In genomic region chr9:105127863-105128220, GRCh38 we compare ENCODE assay signal across 8 cellular contexts.
DNase-seq lines count a peak whose midpoint lies in the region; ATAC-seq lines count a peak whose summit lies in the region.

No MANE protein-coding gene starts in this region.

- ATAC-seq in right cardiac atrium (peak; percentile 57 to 68), Right ventricle myocardium inferior (no peak), HG03066 (IDR thresholded peaks at IDR 0.05; ENCODE audit: low read depth, unreplicated experiment) (peak; percentile 97)

- intact Hi-C loops in right cardiac atrium (cut with DNase I) = no loop called here
- intact Hi-C loops in Right ventricle myocardium inferior (cut with DNase I) = no loop called here

- DNase-seq in right cardiac atrium = no peak
- no peak for DNase-seq in Right ventricle myocardium inferior (ENCODE audit: missing footprints)
- DNase-seq in SKM-1 treated with dmso at 0.1 percent for 144 hours (lab: John Stamatoyannopoulos, UW; ENCODE audit: unreplicated experiment) = peak; percentile 45
- DNase-seq in central memory CD4-positive, alpha-beta T cell = peak; percentile 91
- peak; percentile 14 to 19 for DNase-seq in stimulated activated CD8-positive, alpha-beta memory T cell treated with anti-CD3 and anti-CD28 coated beads, Interleukin-7, amount 100 ng/mL, for 1 hour (ENCODE audit: low read depth in 2 of 2)
- DNase-seq in DMS53 (lab: John Stamatoyannopoulos, UW) = no peak
- DNase-seq in NCI-H1105 (lab: John Stamatoyannopoulos, UW) = no peak

- H3K27ac ChIP-seq in right cardiac atrium (ENCODE audit: low read length) = no peak overlapping the region

- H3K9me3 ChIP-seq in right cardiac atrium (ENCODE audit: control insufficient read depth, low read length) = no peaks in the 10 kb centered on the region

- no peaks in the 10 kb centered on the region for H3K4me1 ChIP-seq in right cardiac atrium (ENCODE audit: control insufficient read depth, insufficient read depth, low read length)

- H3K4me3 ChIP-seq in right cardiac atrium (ENCODE audit: low read length) = no peak overlapping the region

- H3K27me3 ChIP-seq in right cardiac atrium (ENCODE audit: control insufficient read depth, insufficient read depth) = no peaks in the 10 kb centered on the region

- WGBS in right cardiac atrium = 65% methylated on average over 3 of the region's 3 CpGs

Comparison
In these comparisons a context has a peak if more than half of its experiments do, and no peak if none do; other contexts are left out.
1. DNase-seq: peak in SKM-1 treated with dmso at 0.1 percent for 144 hours (single experiment), central memory CD4-positive, alpha-beta T cell (single experiment) and stimulated activated CD8-positive, alpha-beta memory T cell treated with anti-CD3 and anti-CD28 coated beads, Interleukin-7, amount 100 ng/mL, for 1 hour (2 of 2); none in right cardiac atrium (0 of 3), Right ventricle myocardium inferior (single experiment), DMS53 (single experiment) and NCI-H1105 (single experiment).